Comparison of ENCODE assay signal across 8 cellular contexts in the genomic region with DNA sequence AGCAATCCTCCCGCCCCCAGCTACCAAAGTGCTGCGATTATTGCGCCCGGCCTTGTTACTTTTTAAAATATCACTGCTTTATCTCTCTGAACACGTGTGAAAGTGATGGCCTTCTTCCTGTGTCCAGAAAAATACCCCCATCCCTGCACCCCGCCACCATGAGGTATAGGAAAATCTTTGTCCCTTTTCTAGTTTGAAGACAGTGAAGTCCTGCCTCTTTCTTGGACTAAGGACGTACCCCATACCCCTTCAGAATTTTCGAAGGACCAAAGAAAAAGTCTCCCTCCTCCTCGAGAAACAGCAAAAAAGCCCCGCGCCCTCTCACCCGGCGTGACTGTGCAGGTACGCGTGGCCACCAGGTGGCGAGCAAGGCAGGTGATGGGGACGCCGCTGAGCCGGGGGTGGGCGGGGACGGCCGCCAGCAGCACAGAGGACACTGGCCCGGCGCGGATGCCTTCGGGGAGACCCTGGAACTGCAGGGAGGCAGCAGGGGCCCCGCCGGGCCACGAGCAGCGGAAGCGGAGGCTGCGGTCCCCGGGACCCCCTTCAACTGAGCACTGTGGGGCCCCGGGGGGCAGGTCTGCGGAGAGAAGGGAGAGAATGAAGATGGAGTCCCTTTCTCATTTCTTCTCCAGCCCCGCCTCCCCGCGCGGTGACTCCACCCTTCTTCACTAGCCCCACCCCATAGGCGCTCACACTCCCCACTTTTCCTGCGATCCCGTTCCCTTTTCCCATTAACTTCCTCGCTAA. TPM values are rescaled to one million over a fixed set of nuclear protein-coding genes. Genes with fewer than 3 reads are reported as not detected.
DNase-seq lines count a peak whose midpoint lies in the region; ATAC-seq lines count a peak whose summit lies in the region.

No MANE protein-coding gene starts in this region.

- H3K4me3 ChIP-seq in mononuclear cell (ENCODE audit: low read length), result peak overlapping the region; percentile 46

- peak; percentile 88 for DNase-seq in AG08395 (ENCODE audit: low spot score)
- peak; percentile 63 for DNase-seq in NOMO-1 treated with dmso at 0.1 percent for 144 hours (lab: John Stamatoyannopoulos, UW; ENCODE audit: unreplicated experiment)
- DNase-seq in activated CD8-positive, alpha-beta memory T cell treated with anti-CD3 and anti-CD28 coated beads, Interleukin-2, amount 50 U/mL, for 4 hours, result peak; percentile 89
- peak; percentile 81 for DNase-seq in epidermal melanocyte (ENCODE audit: insufficient read length, low spot score)
- DNase-seq in stimulated activated CD8-positive, alpha-beta memory T cell treated with anti-CD3 and anti-CD28 coated beads, Interleukin-15, amount 100 ng/mL, for 48 hours (ENCODE audit: low read depth in 2 of 2), result peak; percentile 81

- H3K9me3 ChIP-seq in mononuclear cell (ENCODE audit: low read depth, low read length), result no peaks in the 10 kb centered on the region

- ATAC-seq in GM18867 (IDR thresholded peaks at IDR 0.05; ENCODE audit: unreplicated experiment) (peak; percentile 58), HG03175 (IDR thresholded peaks at IDR 0.05; ENCODE audit: unreplicated experiment) (peak; percentile 53)

- H3K27me3 ChIP-seq in mononuclear cell (ENCODE audit: insufficient read depth, low read length), result no peaks in the 10 kb centered on the region

- peaks cover 17% of the 10 kb centered on the region for H3K4me1 ChIP-seq in mononuclear cell (ENCODE audit: insufficient read depth, low read length)

RNA-seq across cellular contexts. Expression of a gene that starts 3.2 kb away (rescaled TPM):
- 0.10 TPM for total RNA-seq in mononuclear cell

RNA-seq across cellular contexts. Expression of a gene that starts 27.3 kb away (rescaled TPM):
- total RNA-seq in mononuclear cell, result not detected

RNA-seq across cellular contexts. Expression of a gene that starts 27.4 kb away (rescaled TPM):
- total RNA-seq in mononuclear cell, result 21.5 TPM

RNA-seq across cellular contexts. Expression of a gene that starts 30.1 kb away (rescaled TPM):
- total RNA-seq in mononuclear cell, result 0.10 TPM

RNA-seq across cellular contexts. Expression of a gene that starts 33.7 kb away (rescaled TPM):
- 119 TPM for total RNA-seq in mononuclear cell

Comparison
In these comparisons a context has a peak if more than half of its experiments do, and no peak if none do; other contexts are left out.
1. Peak in every context shown above with its lines: DNase-seq, ATAC-seq and H3K4me3 ChIP-seq.